In genomic region chr4:9996319-9997110, GRCh38 we compare ENCODE assay signal across 15 cellular contexts. TPM values are rescaled to one million over a fixed set of nuclear protein-coding genes. Genes with fewer than 3 reads are reported as not detected.
DNase-seq lines count a peak whose midpoint lies in the region; TF ChIP-seq lines count a peak whose summit lies in the region.
"Had no signal": no experiment of that assay in that cellular context is flagged by ENCODE, and none has a peak within 500 bp of the region (broad histone marks: within the 10 kb centered on the region; RNA-seq: fewer than 3 reads in every experiment).

No MANE protein-coding gene starts in this region.

- no peaks in the 10 kb centered on the region for H3K27me3 ChIP-seq in fibroblast of lung (ENCODE audit: control insufficient read depth, insufficient read depth, low read length)
- H3K27me3 ChIP-seq in PC-9 (ENCODE audit: insufficient read depth, low read depth), result no peaks in the 10 kb centered on the region
- H3K27me3 ChIP-seq: BLaER1 treated with 17β-estradiol and CSF1 and Interleukin-3, amounts not matched to agents 10 nM and 100 nM; spleen had no signal

- H3K4me2 ChIP-seq in fibroblast of lung (ENCODE audit: extremely low read depth, insufficient read depth, low read length) (no peak overlapping the region), PC-9 (no peak overlapping the region; the same call in 1 of the 2 replicates)

- intact Hi-C loops in PC-9 (cut with micrococcal nuclease; ENCODE audit: unreplicated experiment), result no loop called here

- H4K20me1 ChIP-seq in fibroblast of lung (ENCODE audit: control insufficient read depth, extremely low read depth, insufficient read depth, low read length), result no peaks in the 10 kb centered on the region
- H4K20me1 ChIP-seq in PC-9 (ENCODE audit: insufficient read depth), result no peaks in the 10 kb centered on the region

- H3K79me2 ChIP-seq in fibroblast of lung (ENCODE audit: control insufficient read depth, insufficient read depth, low read length), result no peaks in the 10 kb centered on the region
- H3K79me2 ChIP-seq in PC-9 (ENCODE audit: low read depth), result no peaks in the 10 kb centered on the region
- H3K79me2 ChIP-seq: parathyroid adenoma had no signal

- DNase-seq in Caki2 (ENCODE audit: low read depth) (peak; percentile 14), M059J (ENCODE audit: low read depth) (peak; percentile 36), fibroblast of lung (ENCODE audit: low read depth in 2 of 2) (peak; percentile 17 to 33), renal cortical epithelial cell (ENCODE audit: low read depth) (peak; percentile 47), PC-9 (no peak), OCI-M1 (lab: John Stamatoyannopoulos, UW) (no peak)
- DNase-seq in activated naive CD4-positive, alpha-beta T cell treated with Interleukin-2 at 50 U/mL for 16 hours, result no peak
- DNase-seq: DMS79, Karpas-422, NCI-H1417, NCI-H2227 treated with DMSO at 0.1 percent for 48 hours, SIG-M5, spleen had no signal

- H3K9me3 ChIP-seq in fibroblast of lung (ENCODE audit: control insufficient read depth, insufficient read depth, low read depth, low read length), result no peaks in the 10 kb centered on the region
- no peaks in the 10 kb centered on the region for H3K9me3 ChIP-seq in PC-9 (ENCODE audit: insufficient read depth, low read depth)
- H3K9me3 ChIP-seq: spleen had no signal

- CTCF ChIA-PET in PC-9 (lab: Charles Lee), result no interaction called here

- no peak for TF ChIP-seq CTCF in fibroblast of lung (conservative IDR thresholded peaks at IDR 0.05 in 1 of 2, IDR thresholded peaks at IDR 0.05 in 1 of 2; ENCODE audit: low read depth in 1 of 2, low read length in 2 of 2)
- TF ChIP-seq CTCF in PC-9 (conservative IDR thresholded peaks at IDR 0.05), result no peak

- no peak overlapping the region for H3K9ac ChIP-seq in fibroblast of lung (ENCODE audit: insufficient read depth, low read length)
- H3K9ac ChIP-seq: BLaER1 treated with 17β-estradiol and CSF1 and Interleukin-3, amounts not matched to agents 10 nM and 100 nM; parathyroid adenoma had no signal

- H3F3A ChIP-seq in PC-9 (ENCODE audit: insufficient read depth, low read depth), result no peaks in the 10 kb centered on the region

- POLR2A ChIA-PET in PC-9 (lab: Charles Lee; ENCODE audit: unreplicated experiment), result no interaction called here

- H3K27ac ChIP-seq in fibroblast of lung (ENCODE audit: insufficient read depth, low read length), result no peak overlapping the region
- no peak overlapping the region for H3K27ac ChIP-seq in PC-9
- H3K27ac ChIP-seq: BLaER1 treated with 17β-estradiol and CSF1 and Interleukin-3, amounts not matched to agents 10 nM and 100 nM; parathyroid adenoma had no signal

- H2AFZ ChIP-seq in fibroblast of lung (ENCODE audit: low read length) (no peak overlapping the region), PC-9 (no peak overlapping the region)
- H2AFZ ChIP-seq: parathyroid adenoma had no signal

- H3K4me3 ChIP-seq in fibroblast of lung (replicated peaks in 1 of 4; ENCODE audit: control extremely low read depth in 1 of 4, insufficient read depth in 1 of 4, low read depth in 3 of 4, low read length in 4 of 4) (no peak overlapping the region), PC-9 (no peak overlapping the region)
- H3K4me3 ChIP-seq: BLaER1 treated with 17β-estradiol and CSF1 and Interleukin-3, amounts not matched to agents 10 nM and 100 nM; spleen had no signal

- in situ Hi-C loops in Caki2 (cut with HindIII; ENCODE audit: low pct_unique_long_range_greater_than_20kb, low sequenced_read_pairs), result no loop called here

- H3K4me1 ChIP-seq in fibroblast of lung (ENCODE audit: control insufficient read depth, extremely low read depth, insufficient read depth, low read length) (no peaks in the 10 kb centered on the region), PC-9 (replicated peaks; ENCODE audit: insufficient read depth) (0 out of 2 replicates have a peak, but pooled peaks cover 11% of the 10 kb centered on the region)
- H3K4me1 ChIP-seq: parathyroid adenoma, spleen had no signal

- no TSS peak for BruUV-seq in PC-9 (replicated peaks; lab: Mats Ljungman, UMichigan)

- H3K36me3 ChIP-seq in fibroblast of lung (ENCODE audit: control insufficient read depth, insufficient read depth, low read length) (no peaks in the 10 kb centered on the region), PC-9 (ENCODE audit: low read depth) (no peaks in the 10 kb centered on the region)
- H3K36me3 ChIP-seq: spleen had no signal

- H3K9me2 ChIP-seq in PC-9 (ENCODE audit: insufficient read depth), result no peaks in the 10 kb centered on the region

RNA-seq across cellular contexts. Expression of gene SLC2A9, which starts 24.8 kb away (rescaled TPM):
- total RNA-seq in Caki2 (2014; rRNA removed; shearing (Covaris generic); ENCODE audit: low replicate concordance), result 1.2 TPM in 1 of 2 replicates, not detected in the other
- 0.25 TPM in 1 of 2 replicates, not detected in the other for total RNA-seq in M059J (2014; rRNA removed; shearing (Covaris generic))
- 2.3 and 2.8 TPM in 2 replicates for total RNA-seq in fibroblast of lung
- 1.8 and 3.9 TPM in 2 replicates for polyA plus RNA-seq in fibroblast of lung
- polyA plus RNA-seq in fibroblast of lung (2012), result 2.3 and 3.6 TPM in 2 replicates
- polyA minus RNA-seq in fibroblast of lung (ENCODE audit: low replicate concordance), result 2.8 and 14.6 TPM in 2 replicates
- total RNA-seq in renal cortical epithelial cell, result 30.4 and 37.8 TPM in 2 replicates
- 0.28 and 1.1 TPM in 2 replicates for total RNA-seq in PC-9 (2021)

Comparison
In these comparisons a context has a peak if more than half of its experiments do, and no peak if none do; other contexts are left out.
1. DNase-seq: peak in Caki2 (single experiment), M059J (single experiment), fibroblast of lung (2 of 2) and renal cortical epithelial cell (single experiment); none in PC-9 (0 of 2), activated naive CD4-positive, alpha-beta T cell treated with Interleukin-2 at 50 U/mL for 16 hours (single experiment) and OCI-M1 (single experiment).